Comparison of ENCODE assay signal across 20 cellular contexts in the genomic region with DNA sequence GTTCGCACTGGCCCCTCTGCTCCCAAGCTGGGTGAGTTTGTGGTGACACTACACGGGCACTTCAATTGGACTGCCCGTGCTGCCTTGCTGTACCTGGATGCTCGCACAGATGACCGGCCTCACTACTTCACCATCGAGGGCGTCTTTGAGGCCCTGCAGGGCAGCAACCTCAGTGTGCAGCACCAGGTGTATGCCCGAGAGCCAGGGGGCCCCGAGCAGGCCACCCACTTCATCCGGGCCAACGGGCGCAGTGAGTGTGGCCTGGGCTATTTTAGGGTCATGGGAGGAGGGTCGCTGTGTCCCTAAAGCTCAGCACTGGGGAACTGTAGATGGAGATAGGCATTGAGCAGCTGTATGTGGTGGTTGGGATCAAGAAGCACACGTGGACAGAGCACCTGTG. TPM values are rescaled to one million over a fixed set of nuclear protein-coding genes. Genes with fewer than 3 reads are reported as not detected.
DNase-seq lines count a peak whose midpoint lies in the region; ATAC-seq and TF ChIP-seq lines count a peak whose summit lies in the region.
"Had no signal": no experiment of that assay in that cellular context is flagged by ENCODE, and none has a peak within 500 bp of the region (broad histone marks: within the 10 kb centered on the region; RNA-seq: fewer than 3 reads in every experiment).

No MANE protein-coding gene starts in this region.

- no peak for DNase-seq in left ventricle myocardium inferior
- DNase-seq in left cardiac atrium: no peak
- DNase-seq in esophagus muscularis mucosa (ENCODE audit: extremely low spot score): no peak
- no peak for DNase-seq in ovary
- no peak for DNase-seq in vagina (ENCODE audit: extremely low spot score in 2 of 2)
- no peak for DNase-seq in T-helper 1 cell
- DNase-seq in occipital lobe (lab: John Stamatoyannopoulos, UW): no peak
- DNase-seq: activated CD4-positive, alpha-beta T cell treated with anti-CD3 and anti-CD28 coated beads for 48 hours; activated T-cell treated with anti-CD3 and anti-CD28 coated beads, Interleukin-2, amount 50 U/mL, for 24 hours; amniotic stem cell; Caco-2; GDM1; NCI-H2081; NCI-H748 treated with DMSO at 0.1 percent for 48 hours; upper lobe of right lung had no signal

- no peak for TF ChIP-seq EP300 in esophagus muscularis mucosa (IDR thresholded peaks at IDR 0.05)
- no peak for TF ChIP-seq EP300 in ovary (IDR thresholded peaks at IDR 0.05)

- H3K4me3 ChIP-seq in left ventricle myocardium inferior: peak overlapping the region; percentile 78
- H3K4me3 ChIP-seq in esophagus muscularis mucosa: peak overlapping the region; percentile 68 to 82 (median 68)
- H3K4me3 ChIP-seq in ovary: peak overlapping the region; percentile 33
- peak overlapping the region; percentile 62 to 63 for H3K4me3 ChIP-seq in vagina

- no peaks in the 10 kb centered on the region for H3K36me3 ChIP-seq in left ventricle myocardium inferior
- H3K36me3 ChIP-seq in esophagus muscularis mucosa: no peaks in the 10 kb centered on the region
- H3K36me3 ChIP-seq in ovary: no peaks in the 10 kb centered on the region
- no peaks in the 10 kb centered on the region for H3K36me3 ChIP-seq in vagina
- H3K36me3 ChIP-seq: upper lobe of right lung had no signal

- ATAC-seq in left cardiac atrium: no peak
- ATAC-seq in HG02610 (IDR thresholded peaks at IDR 0.05; ENCODE audit: unreplicated experiment): no peak
- ATAC-seq: upper lobe of right lung had no signal

- TF ChIP-seq POLR2A in esophagus muscularis mucosa (IDR thresholded peaks at IDR 0.05; ENCODE audit: low read depth) (no peak), ovary (IDR thresholded peaks at IDR 0.05) (no peak), vagina (IDR thresholded peaks at IDR 0.05) (no peak)

- no peak for TF ChIP-seq CTCF in left ventricle myocardium inferior (IDR thresholded peaks at IDR 0.05; ENCODE audit: borderline replicate concordance)
- TF ChIP-seq CTCF in esophagus muscularis mucosa (IDR thresholded peaks at IDR 0.05): no peak
- no peak for TF ChIP-seq CTCF in ovary (IDR thresholded peaks at IDR 0.05)
- no peak for TF ChIP-seq CTCF in vagina (IDR thresholded peaks at IDR 0.05)

- H3K27me3 ChIP-seq in left ventricle myocardium inferior (ENCODE audit: low read depth): no peaks in the 10 kb centered on the region
- H3K27me3 ChIP-seq in esophagus muscularis mucosa: no peaks in the 10 kb centered on the region
- no peaks in the 10 kb centered on the region for H3K27me3 ChIP-seq in ovary
- H3K27me3 ChIP-seq in vagina: no peaks in the 10 kb centered on the region
- H3K27me3 ChIP-seq: upper lobe of right lung had no signal

- H3K9me3 ChIP-seq in left ventricle myocardium inferior (replicated peaks) (no peaks in the 10 kb centered on the region), esophagus muscularis mucosa (no peaks in the 10 kb centered on the region), ovary (no peaks in the 10 kb centered on the region), vagina (no peaks in the 10 kb centered on the region)
- H3K9me3 ChIP-seq: Caco-2, upper lobe of right lung had no signal

- H3K4me1 ChIP-seq in left ventricle myocardium inferior: peaks cover 56% of the 10 kb centered on the region
- H3K4me1 ChIP-seq in esophagus muscularis mucosa: peaks cover 28 to 64% (median 57%) of the 10 kb centered on the region in 4 donors
- peaks cover 7% of the 10 kb centered on the region for H3K4me1 ChIP-seq in ovary (ENCODE audit: insufficient read depth)
- H3K4me1 ChIP-seq in vagina: peaks cover 62% of the 10 kb centered on the region

- WGBS in esophagus muscularis mucosa: 91% methylated on average over 11 of the region's 14 CpGs
- WGBS in ovary, 3 donors: 75 to 82% (median 80%) methylated on average over 14 of the region's 14 CpGs

- H3K27ac ChIP-seq in left ventricle myocardium inferior (replicated peaks): peak overlapping the region; percentile 25
- peak overlapping the region; percentile 41 to 91 (median 70) for H3K27ac ChIP-seq in esophagus muscularis mucosa (replicated peaks in 1 of 4)
- H3K27ac ChIP-seq in ovary: no peak overlapping the region
- peak overlapping the region; percentile 81 for H3K27ac ChIP-seq in vagina
- H3K27ac ChIP-seq: upper lobe of right lung had no signal

- intact Hi-C loops in left ventricle myocardium inferior (cut with micrococcal nuclease): no loop called here
- intact Hi-C loops in left cardiac atrium (cut with DNase I): loop anchor here (5.0 to 10.0 kb wide), 2 partner anchors 34 to 92 kb away; a partner anchor contains a TSS
- intact Hi-C loops in esophagus muscularis mucosa (cut with DNase I): no loop called here
- intact Hi-C loops in ovary (cut with DNase I): loop anchor here (1.0 to 10.0 kb wide), 5 partner anchors 89 to 154 kb away; no protein-coding TSS in a partner anchor
- intact Hi-C loops in vagina (cut with DNase I): loop anchor here (5.0 kb wide), 1 partner anchor 89 kb away; no protein-coding TSS in a partner anchor

RNA-seq across cellular contexts. Expression of a gene that starts 1.4 kb away (rescaled TPM):
- 24.2 TPM for total RNA-seq in left ventricle myocardium inferior
- total RNA-seq in left cardiac atrium: 10 to 100 TPM; 21.1 to 24.3 TPM
- total RNA-seq in esophagus muscularis mucosa: 10 to 100 TPM; 22.0 to 35.9 (median 29.7) TPM
- total RNA-seq in ovary: 10 to 100 TPM in 5 of 7 donors, 1 to 10 TPM in 2; 5.5 to 30.1 (median 18.0) TPM
- 10 to 100 TPM; 15.4 to 54.4 TPM for polyA plus RNA-seq in ovary
- 17.2 TPM for total RNA-seq in vagina
- 11.2 TPM for total RNA-seq in occipital lobe

RNA-seq across cellular contexts. Expression of a gene that starts 19.2 kb away (rescaled TPM):
- total RNA-seq in left ventricle myocardium inferior: 3.4 TPM
- 1 to 10 TPM; 1.3 to 1.9 TPM for total RNA-seq in left cardiac atrium
- total RNA-seq in esophagus muscularis mucosa: 1 to 10 TPM in 1 of 4 donors, under 1 TPM in 3; 0.65 to 2.0 (median 0.83) TPM
- 10 to 100 TPM in 1 of 7 donors, 1 to 10 TPM in 6; 2.1 to 28.1 (median 5.0) TPM for total RNA-seq in ovary
- 1 to 10 TPM; 2.1 to 3.0 TPM for polyA plus RNA-seq in ovary
- not detected for total RNA-seq in vagina
- total RNA-seq in occipital lobe: 4.7 TPM

RNA-seq across cellular contexts. Expression of a gene that starts 22.0 kb away (rescaled TPM):
- total RNA-seq in left ventricle myocardium inferior: 71.1 TPM
- total RNA-seq in left cardiac atrium: 10 to 100 TPM; 53.4 to 54.3 TPM
- total RNA-seq in esophagus muscularis mucosa: 10 to 100 TPM; 23.4 to 32.4 (median 27.5) TPM
- 10 to 100 TPM; 14.9 to 38.0 (median 24.9) TPM for total RNA-seq in ovary
- polyA plus RNA-seq in ovary: 10 to 100 TPM; 26.1 to 36.0 TPM
- total RNA-seq in vagina: 24.1 TPM
- total RNA-seq in occipital lobe: 7.0 TPM

RNA-seq across cellular contexts. Expression of a gene that starts 35.7 kb away (rescaled TPM):
- total RNA-seq in left ventricle myocardium inferior (not detected), left cardiac atrium (not detected), esophagus muscularis mucosa (not detected), ovary (not detected), vagina (not detected), occipital lobe (not detected)
- not detected for polyA plus RNA-seq in ovary
- total RNA-seq: A673; Caco-2; RPMI7951; T-helper 1 cell treated with Interleukin-12 subunit alpha and Interleukin-12 subunit beta and Interleukin-4 antibody, amounts not matched to agents 30 ng/mL and 1 ng/mL, for 36 hours; upper lobe of right lung had no signal
- polyA plus RNA-seq: esophagus had no signal

RNA-seq across cellular contexts. Expression of a gene that starts 36.2 kb away (rescaled TPM):
- total RNA-seq in left ventricle myocardium inferior (17.5 TPM), left cardiac atrium (10 to 100 TPM; 14.7 to 15.6 TPM), esophagus muscularis mucosa (10 to 100 TPM in 3 of 4 donors, 1 to 10 TPM in 1; 10.0 to 27.0 (median 20.3) TPM), ovary (10 to 100 TPM; 11.2 to 42.8 (median 37.0) TPM), vagina (11.3 TPM), occipital lobe (5.6 TPM)
- polyA plus RNA-seq in ovary: 10 to 100 TPM; 17.2 to 20.6 TPM

Comparison
In these comparisons a context has a peak if more than half of its experiments do, and no peak if none do; other contexts are left out.
1. intact Hi-C loops: an anchor here in left cardiac atrium (5.0 to 10.0 kb wide), ovary (1.0 to 10.0 kb wide) and vagina (5.0 kb wide); none called in left ventricle myocardium inferior and esophagus muscularis mucosa.
2. H3K27ac ChIP-seq: peak in left ventricle myocardium inferior (single experiment), esophagus muscularis mucosa (4 of 4) and vagina (single experiment); none in ovary (0 of 2).
3. Peak in every context shown above with its lines, with median percentiles within 50 percentile points of each other: H3K4me3 ChIP-seq.